In the genomic region with DNA sequence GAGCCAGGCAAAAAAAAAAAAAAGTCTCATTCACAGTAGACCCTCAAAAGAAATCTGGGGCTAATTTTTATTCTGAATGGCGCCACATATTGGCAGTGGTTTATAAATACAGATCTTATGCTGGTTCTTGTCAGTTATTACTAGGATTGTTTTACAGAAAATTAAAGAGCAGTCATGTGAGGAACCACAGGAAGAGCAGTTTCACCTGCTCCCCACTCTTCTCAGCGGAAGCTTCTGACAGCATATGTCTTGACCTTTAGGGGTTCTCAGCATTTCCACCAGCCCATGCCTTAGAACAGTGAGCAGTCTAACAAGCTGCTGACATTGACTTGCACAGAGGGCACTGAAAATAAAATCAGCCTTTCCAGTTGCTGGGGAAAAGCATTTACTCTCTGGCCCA, we compare ENCODE assay signal across 9 cellular contexts.
DNase-seq lines count a peak whose midpoint lies in the region; ATAC-seq and TF ChIP-seq lines count a peak whose summit lies in the region.
"Had no signal": no experiment of that assay in that cellular context is flagged by ENCODE, and none has a peak within 500 bp of the region (broad histone marks: within the 10 kb centered on the region; RNA-seq: fewer than 3 reads in every experiment).

No MANE protein-coding gene starts in this region.

- DNase-seq in SJSA1 (ENCODE audit: low read depth in 1 of 2, low spot score in 2 of 2), result no peak
- no peak for DNase-seq in spleen
- no peak for DNase-seq in A172 (ENCODE audit: low spot score)
- no peak for DNase-seq in stimulated activated CD4-positive, alpha-beta T cell treated with anti-CD3 and anti-CD28 coated beads, Interleukin-1b, Interleukin-23, amount 100 ng/mL, for 48 hours
- no peak for DNase-seq in cerebellum (ENCODE audit: low spot score)

- no peaks in the 10 kb centered on the region for H3K9me3 ChIP-seq in SJSA1 (replicated peaks)
- no peaks in the 10 kb centered on the region for H3K9me3 ChIP-seq in spleen

- TF ChIP-seq POLR2A in spleen (IDR thresholded peaks at IDR 0.05), result no peak

- intact Hi-C loops in spleen (cut with DNase I; ENCODE audit: low total_unique reads), result loop anchor here (10.0 kb wide), 1 partner anchor 61 kb away; no protein-coding TSS in a partner anchor

- peaks cover 37% of the 10 kb centered on the region for H3K4me1 ChIP-seq in SJSA1 (replicated peaks)
- H3K4me1 ChIP-seq in spleen, result peaks cover 9 to 69% (median 33%) of the 10 kb centered on the region in 6 donors

- no peak overlapping the region for H3K4me3 ChIP-seq in SJSA1
- H3K4me3 ChIP-seq in spleen, result no peak overlapping the region

- H3K36me3 ChIP-seq in SJSA1 (peaks cover 15% of the 10 kb centered on the region; the same call in 1 of the 2 replicates), spleen (peaks cover 0 to 89% (median 31%) of the 10 kb centered on the region in 6 donors)

- TF ChIP-seq CTCF in spleen (IDR thresholded peaks at IDR 0.05 in 8 of 11, conservative IDR thresholded peaks at IDR 0.05 in 3 of 11), result no peak

- whole genome bisulfite sequencing in spleen, 5 donors, result 42 to 75% (median 58%) methylated on average over 2 of the region's 2 CpGs

- peak; percentile 94 for ATAC-seq in GM18909 (IDR thresholded peaks at IDR 0.05; ENCODE audit: poor library complexity, unreplicated experiment)
- peak; percentile 82 for ATAC-seq in HG02678 (IDR thresholded peaks at IDR 0.05; ENCODE audit: unreplicated experiment)
- ATAC-seq in esophagus mucosa, result no peak

- H3K27ac ChIP-seq in SJSA1 (peak overlapping the region; percentile 92), spleen (peak overlapping the region in 6 of 8 donors; percentile 15 to 58 (median 29))
- H3K27ac ChIP-seq: HL-60 had no signal

- no peaks in the 10 kb centered on the region for H3K27me3 ChIP-seq in SJSA1 (replicated peaks)
- no peaks in the 10 kb centered on the region for H3K27me3 ChIP-seq in spleen (replicated peaks in 1 of 7)
